ENCODE assay signal across 27 cellular contexts in genomic region chr16:55325458-55326109, GRCh38. TPM values are rescaled to one million over a fixed set of nuclear protein-coding genes. Genes with fewer than 3 reads are reported as not detected.
DNase-seq lines count a peak whose midpoint lies in the region; ATAC-seq and TF ChIP-seq lines count a peak whose summit lies in the region.
"Had no signal": no experiment of that assay in that cellular context is flagged by ENCODE, and none has a peak within 500 bp of the region (broad histone marks: within the 10 kb centered on the region; RNA-seq: fewer than 3 reads in every experiment).

No MANE protein-coding gene starts in this region.

- H3K9ac ChIP-seq in HUES6 (ENCODE audit: low read length) = no peak overlapping the region
- H3K9ac ChIP-seq in iPS-20b (ENCODE audit: low read depth, low read length) = no peak overlapping the region
- H3K9ac ChIP-seq in skeletal muscle tissue (ENCODE audit: low read depth in 1 of 3, low read length in 3 of 3) = peak overlapping the region in 1 of 3 donors; percentile 86

- no peak overlapping the region for H3K27ac ChIP-seq in HUES6 (ENCODE audit: low read depth, low read length)
- H3K27ac ChIP-seq in iPS-20b (ENCODE audit: low read length) = no peak overlapping the region
- peak overlapping the region; percentile 83 for H3K27ac ChIP-seq in skeletal muscle tissue (ENCODE audit: low read depth, low read length)
- H3K27ac ChIP-seq: adrenal gland, brain microvascular endothelial cell, SK-N-MC, thoracic aorta had no signal

- H3K4me1 Mint-ChIP-seq in brain (peaks cover 13% of the 10 kb centered on the region), HFFc6 (ENCODE audit: low read depth) (no peaks in the 10 kb centered on the region)
- H3K4me1 Mint-ChIP-seq: CD14-positive monocyte had no signal

- peaks cover 99% of the 10 kb centered on the region for H3K27me3 Mint-ChIP-seq in brain
- peaks cover under 1% of the 10 kb centered on the region; the same call in 1 of the 2 replicates for H3K27me3 Mint-ChIP-seq in HFFc6 (ENCODE audit: insufficient read depth)

- H3K36me3 ChIP-seq in HUES6 (ENCODE audit: control insufficient read depth, insufficient read depth, low read length) = no peaks in the 10 kb centered on the region
- no peaks in the 10 kb centered on the region for H3K36me3 ChIP-seq in iPS-20b (ENCODE audit: insufficient read depth, low read depth, low read length)
- H3K36me3 ChIP-seq in skeletal muscle tissue (ENCODE audit: control insufficient read depth in 3 of 3, insufficient read depth in 3 of 3, low read length in 3 of 3) = peaks cover 0 to 3% (median 0%) of the 10 kb centered on the region in 3 donors
- H3K36me3 ChIP-seq: adrenal gland, brain microvascular endothelial cell, thoracic aorta had no signal

- H3K27ac Mint-ChIP-seq in brain = peak overlapping the region in 2 of 5 experiments; percentile 17 to 55
- no peak overlapping the region for H3K27ac Mint-ChIP-seq in HFFc6
- H3K27ac Mint-ChIP-seq: activated naive CD4-positive, alpha-beta T cell treated with anti-CD3 and anti-CD28 coated beads for 36 hours; CD14-positive monocyte had no signal

- H3K36me3 Mint-ChIP-seq in brain (no peaks in the 10 kb centered on the region), HFFc6 (ENCODE audit: low read depth) (no peaks in the 10 kb centered on the region)
- H3K36me3 Mint-ChIP-seq: CD14-positive monocyte had no signal

- H3K4me3 Mint-ChIP-seq in brain (peak overlapping the region in 4 of 5 experiments; percentile 48 to 88 (median 80)), HFFc6 (no peak overlapping the region)
- H3K4me3 Mint-ChIP-seq: activated naive CD4-positive, alpha-beta T cell treated with anti-CD3 and anti-CD28 coated beads for 36 hours had no signal

- H3K27me3 ChIP-seq in HUES6 (ENCODE audit: control insufficient read depth, insufficient read depth, low read length) (peaks cover 99% of the 10 kb centered on the region), iPS-20b (ENCODE audit: insufficient read depth, low read length) (peaks cover 49% of the 10 kb centered on the region), skeletal muscle tissue (ENCODE audit: control insufficient read depth in 3 of 3, insufficient read depth in 3 of 3, low read length in 3 of 3) (peaks cover 29 to 65% (median 43%) of the 10 kb centered on the region in 3 donors)

- H3K4me1 ChIP-seq in HUES6 (ENCODE audit: control insufficient read depth, insufficient read depth, low read length) (peaks cover 34% of the 10 kb centered on the region; the same call in 1 of the 2 replicates), iPS-20b (ENCODE audit: insufficient read depth, low read length) (no peaks in the 10 kb centered on the region), skeletal muscle tissue (ENCODE audit: control insufficient read depth in 3 of 3, insufficient read depth in 3 of 3, low read length in 3 of 3) (peaks cover 4 to 10% (median 8%) of the 10 kb centered on the region in 3 donors)
- H3K4me1 ChIP-seq: adrenal gland had no signal

- ATAC-seq in GM21737 (IDR thresholded peaks at IDR 0.05; ENCODE audit: unreplicated experiment) (no peak), HG02970 (IDR thresholded peaks at IDR 0.05; ENCODE audit: low FRiP score, unreplicated experiment) (no peak)
- ATAC-seq: mucosa of descending colon had no signal

- H3K4me3 ChIP-seq in HUES6 (ENCODE audit: low read depth, low read length) (peak overlapping the region; percentile 67), iPS-20b (ENCODE audit: low read length) (peak overlapping the region; percentile 81; the same call in 1 of the 2 replicates), skeletal muscle tissue (ENCODE audit: low read length in 3 of 3) (peak overlapping the region in 2 of 3 donors; percentile 45 to 70)
- H3K4me3 ChIP-seq: adrenal gland, mucosa of descending colon, SK-N-MC, thoracic aorta had no signal

- H3K9me3 ChIP-seq in HUES6 (ENCODE audit: control insufficient read depth, insufficient read depth, low read depth, low read length) = no peaks in the 10 kb centered on the region
- no peaks in the 10 kb centered on the region for H3K9me3 ChIP-seq in iPS-20b (ENCODE audit: insufficient read depth, low read depth, low read length)
- H3K9me3 ChIP-seq in skeletal muscle tissue (ENCODE audit: control insufficient read depth in 3 of 3, low read length in 3 of 3) = no peaks in the 10 kb centered on the region
- H3K9me3 ChIP-seq: adrenal gland, mucosa of descending colon, thoracic aorta had no signal

- DNase-seq in NCI-H1092 (lab: John Stamatoyannopoulos, UW) (no peak), HFFc6 (no peak)
- DNase-seq: activated CD4-positive, alpha-beta T cell treated with anti-CD3 and anti-CD28 coated beads, Interleukin-2, amount 50 U/mL, for 48 hours; activated naive CD4-positive, alpha-beta T cell treated with anti-CD3 and anti-CD28 coated beads for 36 hours; brain microvascular endothelial cell; DMS79 treated with DMSO at 0.1 percent for 48 hours; effector CD8-positive, alpha-beta T cell; GF-D8; hypothalamus; IMR-90; mucosa of descending colon; NCI-H1105; NCI-H2029 treated with DMSO at 0.1 percent for 48 hours; NCI-H526; stimulated activated naive CD4-positive, alpha-beta T cell treated with Interleukin-2 at 50 U/mL for 16 hours had no signal

- TF ChIP-seq CTCF in brain (conservative IDR thresholded peaks at IDR 0.05) (no peak), HFFc6 (IDR thresholded peaks at IDR 0.05) (no peak)

- H3K9me3 Mint-ChIP-seq in brain (peaks cover 0 to 3% (median 0%) of the 10 kb centered on the region in 5 experiments), HFFc6 (peaks cover 8% of the 10 kb centered on the region; the same call in 1 of the 2 replicates)
- H3K9me3 Mint-ChIP-seq: activated naive CD4-positive, alpha-beta T cell treated with anti-CD3 and anti-CD28 coated beads for 36 hours had no signal

RNA-seq across cellular contexts. Expression of gene IRX6, which starts 1.6 kb away (rescaled TPM):
- polyA plus RNA-seq in brain (ENCODE audit: insufficient read depth, low read depth, low replicate concordance) = 0.10 TPM
- total RNA-seq in skeletal muscle tissue = not detected
- not detected for total RNA-seq in HFFc6 (2021; fragmentation: NEBNext Ultra II Directional; extraction: Animal tissue kit (Norgen Biotek cat#: 25700))
- total RNA-seq: activated naive CD4-positive, alpha-beta T cell treated with anti-CD3 and anti-CD28 coated beads for 36 hours; IMR-90; T-helper 1 cell treated with Interleukin-12 subunit alpha and Interleukin-12 subunit beta and Interleukin-4 antibody, amounts not matched to agents 30 ng/mL and 1 ng/mL, for 36 hours; thoracic aorta had no signal
- polyA plus RNA-seq: CD14-positive monocyte, IMR-90, neural cell had no signal
